ENCODE assay signal across 15 cellular contexts in the genomic region with DNA sequence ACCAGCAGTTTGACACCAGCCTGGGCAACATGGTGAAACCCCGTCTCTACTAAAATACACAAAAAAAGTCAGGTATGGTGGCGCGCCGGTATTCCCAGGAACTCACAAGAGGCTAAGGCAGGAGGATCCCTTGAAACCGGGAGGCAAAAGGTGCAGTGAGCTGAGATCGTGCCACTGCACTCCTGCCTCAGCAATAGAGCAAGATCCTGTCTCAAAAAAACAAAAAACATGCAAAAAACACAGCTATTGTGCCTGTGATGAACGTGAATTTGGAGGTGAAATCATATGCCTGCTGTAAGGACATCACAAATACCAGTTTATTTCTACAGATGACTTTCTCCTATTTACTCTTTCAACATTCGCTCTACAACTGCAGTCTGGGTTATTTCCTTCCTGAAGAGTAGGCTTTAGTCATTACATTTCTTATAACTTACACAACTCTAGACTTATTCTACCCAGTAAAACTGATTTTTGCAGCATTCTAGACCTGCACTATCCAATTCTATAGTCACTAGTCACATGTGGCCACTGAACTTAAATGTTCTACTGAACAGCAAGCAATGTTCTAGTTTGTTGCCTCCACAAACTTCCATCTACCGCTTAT. TPM values are rescaled to one million over a fixed set of nuclear protein-coding genes. Genes with fewer than 3 reads are reported as not detected.
A peak's percentile ranks its signal among the peaks of the same experiment; 100 is the strongest.
DNase-seq lines count a peak whose midpoint lies in the region; ATAC-seq, FAIRE-seq and TF ChIP-seq lines count a peak whose summit lies in the region.
"Had no signal": no experiment of that assay in that cellular context is flagged by ENCODE, and none has a peak within 500 bp of the region (broad histone marks: within the 10 kb centered on the region; RNA-seq: fewer than 3 reads in every experiment).

No MANE protein-coding gene starts in this region.

- intact Hi-C loops in kidney (cut with DNase I), result no loop called here

- H3K4me3 Mint-ChIP-seq in CD8-positive, alpha-beta memory T cell, result peak overlapping the region in 4 of 7 donors; percentile 2 to 73 (median 44)

- no peaks in the 10 kb centered on the region for H3K27me3 Mint-ChIP-seq in CD8-positive, alpha-beta memory T cell

- peaks cover 74% of the 10 kb centered on the region for H3K4me1 ChIP-seq in CD8-positive, alpha-beta memory T cell (ENCODE audit: insufficient read depth, low read length)
- peaks cover 0 to 4% of the 10 kb centered on the region in 2 donors for H3K4me1 ChIP-seq in kidney (ENCODE audit: control insufficient read depth in 1 of 2, insufficient read depth in 1 of 2, low read depth in 1 of 2, low read length in 2 of 2)

- H3K36me3 ChIP-seq in CD8-positive, alpha-beta memory T cell (ENCODE audit: insufficient read depth, low read length), result peaks cover 34% of the 10 kb centered on the region
- H3K36me3 ChIP-seq in kidney (ENCODE audit: control insufficient read depth in 1 of 2, insufficient read depth in 2 of 2, low read length in 2 of 2), result peaks cover 16 to 45% of the 10 kb centered on the region in 2 donors

- H3K9me3 ChIP-seq in CD8-positive, alpha-beta memory T cell (ENCODE audit: low read length), result no peaks in the 10 kb centered on the region
- H3K9me3 ChIP-seq in kidney (ENCODE audit: control insufficient read depth in 1 of 2, low read length in 2 of 2), result no peaks in the 10 kb centered on the region

- no peaks in the 10 kb centered on the region for H3K27me3 ChIP-seq in CD8-positive, alpha-beta memory T cell (ENCODE audit: insufficient read depth, low read length, poor library complexity, severe bottlenecking)

- TF ChIP-seq CTCF in 22Rv1 (IDR thresholded peaks at IDR 0.05) (no peak), kidney (IDR thresholded peaks at IDR 0.05; ENCODE audit: borderline replicate concordance, extremely low read depth, insufficient read depth) (no peak)

- H3K27ac Mint-ChIP-seq in CD8-positive, alpha-beta memory T cell, result peak overlapping the region; percentile 54 to 94 (median 77)
- H3K27ac Mint-ChIP-seq in activated naive CD4-positive, alpha-beta T cell treated with anti-CD3 and anti-CD28 coated beads, Interleukin-2, amount 50 U/mL, for 72 hours, result peak overlapping the region; percentile 45 to 98

- FAIRE-seq in kidney (lab: Jason Lieb, UNC), result no peak
- FAIRE-seq: keratinocyte had no signal

- POLR2A ChIA-PET in CD8-positive, alpha-beta memory T cell (lab: Charles Lee), result interaction anchor here (0.6 to 1.0 kb wide), 2 partner anchors 20 to 45 kb away, joined by 3 to 4 read pairs; no protein-coding TSS in a partner anchor

- H3K27ac ChIP-seq in 22Rv1 (peak overlapping the region; percentile 18; the same call in 1 of the 2 replicates), kidney (ENCODE audit: low read depth in 2 of 2, low read length in 2 of 2) (no peak overlapping the region)
- H3K27ac ChIP-seq in CD8-positive, alpha-beta memory T cell (ENCODE audit: low read depth, low read length), result no peak overlapping the region

- CTCF ChIA-PET in CD8-positive, alpha-beta memory T cell (lab: Charles Lee), result interaction anchor here (1.2 kb wide), 1 partner anchor 49 kb away, joined by 3 read pairs; no protein-coding TSS in a partner anchor

- no peak overlapping the region for H3K9ac ChIP-seq in kidney (ENCODE audit: low read length in 2 of 2)

- no peak overlapping the region for H3K4me3 ChIP-seq in CD8-positive, alpha-beta memory T cell (ENCODE audit: low read length)
- H3K4me3 ChIP-seq in kidney (ENCODE audit: low read length in 2 of 2), result no peak overlapping the region

- H3K9me3 Mint-ChIP-seq in CD8-positive, alpha-beta memory T cell, result no peaks in the 10 kb centered on the region
- no peaks in the 10 kb centered on the region for H3K9me3 Mint-ChIP-seq in activated naive CD4-positive, alpha-beta T cell treated with anti-CD3 and anti-CD28 coated beads, Interleukin-2, amount 50 U/mL, for 72 hours

- H3K36me3 Mint-ChIP-seq in CD8-positive, alpha-beta memory T cell, result peaks cover 0 to 89% (median 24%) of the 10 kb centered on the region in 3 donors
- H3K36me3 Mint-ChIP-seq in activated naive CD4-positive, alpha-beta T cell treated with anti-CD3 and anti-CD28 coated beads, Interleukin-2, amount 50 U/mL, for 72 hours, result peaks cover 10 to 54% of the 10 kb centered on the region in 2 donors

- DNase-seq in CD8-positive, alpha-beta memory T cell, result no peak
- DNase-seq in activated naive CD4-positive, alpha-beta T cell treated with anti-CD3 and anti-CD28 coated beads, Interleukin-2, amount 50 U/mL, for 72 hours (ENCODE audit: low spot score in 2 of 2), result no peak
- DNase-seq in iris pigment epithelial cell (ENCODE audit: low read depth) (peak; percentile 57), OCI-M2 (lab: John Stamatoyannopoulos, UW; ENCODE audit: unreplicated experiment) (no peak), kidney (no peak), NCI-H446 treated with DMSO at 0.1 percent for 48 hours (lab: John Stamatoyannopoulos, UW) (no peak)
- DNase-seq: foreskin melanocyte; stimulated activated CD4-positive, alpha-beta T cell treated with anti-CD3 and anti-CD28 coated beads, Interleukin-4, amount 100 ng/mL, for 24 hours; stimulated activated naive CD4-positive, alpha-beta T cell treated with Interleukin-2 at 50 U/mL for 16 hours had no signal

- H3K4me1 Mint-ChIP-seq in CD8-positive, alpha-beta memory T cell, result peaks cover 65 to 93% (median 75%) of the 10 kb centered on the region in 3 donors

- peak; percentile 29 to 74 for ATAC-seq in activated naive CD4-positive, alpha-beta T cell treated with anti-CD3 and anti-CD28 coated beads, Interleukin-2, amount 50 U/mL, for 72 hours
- no peak for ATAC-seq in HG03469 (IDR thresholded peaks at IDR 0.05; ENCODE audit: unreplicated experiment)
- ATAC-seq: HCT116 had no signal

RNA-seq across cellular contexts. Expression of gene HNRNPC, which starts 48.3 kb away (rescaled TPM):
- total RNA-seq in CD8-positive, alpha-beta memory T cell, result 1,000 to 10,000 TPM; 1,158 to 1,180 TPM
- polyA plus RNA-seq in CD8-positive, alpha-beta memory T cell, result 700 TPM
- total RNA-seq in activated naive CD4-positive, alpha-beta T cell treated with anti-CD3 and anti-CD28 coated beads, Interleukin-2, amount 50 U/mL, for 72 hours, result 1,000 to 10,000 TPM in 1 of 2 donors, 100 to 1,000 TPM in 1; 948 to 1,048 TPM
- total RNA-seq in kidney, result 398 TPM
- polyA plus RNA-seq in kidney (ENCODE audit: insufficient read depth, low read depth, low replicate concordance), result 462 TPM

RNA-seq across cellular contexts. Expression of gene RPGRIP1, which starts 58.9 kb away (rescaled TPM):
- not detected for total RNA-seq in CD8-positive, alpha-beta memory T cell
- not detected for polyA plus RNA-seq in CD8-positive, alpha-beta memory T cell
- total RNA-seq in activated naive CD4-positive, alpha-beta T cell treated with anti-CD3 and anti-CD28 coated beads, Interleukin-2, amount 50 U/mL, for 72 hours, result not detected
- 0.47 TPM for total RNA-seq in kidney
- polyA plus RNA-seq in kidney (ENCODE audit: insufficient read depth, low read depth, low replicate concordance), result not detected
- total RNA-seq: G401 had no signal
- polyA plus RNA-seq: BJ had no signal
